Comparison of ENCODE assay signal across 12 cellular contexts in the genomic region with DNA sequence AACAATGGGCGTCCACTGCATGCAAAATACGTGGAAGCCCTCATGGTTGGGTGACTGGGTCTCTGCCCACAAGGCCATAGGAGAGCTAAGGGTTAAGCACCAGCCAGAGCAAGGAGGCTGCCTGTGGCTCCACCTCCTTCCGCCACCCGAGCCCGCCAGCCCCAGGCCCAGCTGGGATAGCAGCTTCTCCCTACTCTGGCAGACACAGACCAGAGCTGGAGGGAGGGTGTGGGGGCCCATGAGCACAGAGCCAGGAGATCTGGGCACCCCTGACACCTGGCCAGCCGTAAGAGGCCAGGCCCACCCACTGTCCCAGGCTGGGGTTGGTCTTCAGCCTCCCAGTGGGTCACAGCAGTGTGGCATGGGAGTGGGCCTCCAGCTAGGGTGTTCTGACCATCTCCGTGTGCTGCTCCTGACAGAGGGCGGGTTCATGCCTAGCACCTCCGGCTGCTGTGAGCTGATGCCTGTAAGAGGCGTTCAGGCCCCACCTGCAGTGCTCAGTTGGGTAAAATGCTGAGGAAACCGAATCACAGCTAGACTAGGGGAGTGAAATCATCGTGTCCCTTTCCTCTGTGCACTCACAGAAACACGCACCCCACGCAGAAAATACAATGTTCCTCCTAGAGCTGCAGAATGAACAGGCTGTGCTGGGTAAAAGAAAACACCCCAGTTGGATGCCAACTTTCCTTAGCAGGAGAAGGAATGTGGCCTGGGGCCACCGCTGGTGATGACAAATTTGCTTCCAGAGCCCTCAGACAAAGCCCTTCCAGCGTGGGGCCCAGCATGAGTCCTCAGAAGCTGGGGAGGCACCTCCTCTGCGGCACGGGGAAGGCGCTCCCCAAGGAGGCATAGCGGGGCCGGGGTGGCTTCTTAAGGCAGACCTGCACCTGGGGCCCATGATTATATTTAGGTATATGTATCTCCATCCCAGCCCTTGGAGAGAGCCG. TPM values are rescaled to one million over a fixed set of nuclear protein-coding genes. Genes with fewer than 3 reads are reported as not detected.
DNase-seq lines count a peak whose midpoint lies in the region; ATAC-seq and TF ChIP-seq lines count a peak whose summit lies in the region.
"Had no signal": no experiment of that assay in that cellular context is flagged by ENCODE, and none has a peak within 500 bp of the region (broad histone marks: within the 10 kb centered on the region; RNA-seq: fewer than 3 reads in every experiment).

No MANE protein-coding gene starts in this region.

- DNase-seq in NCI-H2171 (lab: John Stamatoyannopoulos, UW) (peak; percentile 16), hypothalamus (lab: John Stamatoyannopoulos, UW) (peak in 30 of 51 donors; percentile 23 to 81 (median 60)), stomach (no peak), A673 (ENCODE audit: low spot score) (no peak), MG63 (no peak)
- no peak for DNase-seq in activated CD8-positive, alpha-beta memory T cell treated with anti-CD3 and anti-CD28 coated beads, Interleukin-2, amount 50 U/mL, for 4 hours
- DNase-seq: activated CD4-positive, alpha-beta T cell treated with anti-CD3 and anti-CD28 coated beads, Interleukin-2, amount 10 ng/mL, durations not matched to agents 7 days and 5 days; adrenal gland; DND-41 had no signal

- ATAC-seq in activated CD4-positive, CD25-positive, alpha-beta regulatory T cell treated with anti-CD3 and anti-CD28 coated beads, Interleukin-2, amount 50 U/mL, for 24 hours = no peak
- ATAC-seq: K562 had no signal

- H3K9me3 ChIP-seq in stomach = no peaks in the 10 kb centered on the region
- no peaks in the 10 kb centered on the region for H3K9me3 ChIP-seq in A673 (ENCODE audit: low read depth, low read length, poor library complexity, severe bottlenecking)
- no peaks in the 10 kb centered on the region for H3K9me3 ChIP-seq in MG63
- H3K9me3 ChIP-seq: adrenal gland had no signal

- H3K27me3 ChIP-seq in stomach (peaks cover 0 to 19% (median 5%) of the 10 kb centered on the region in 3 donors), A673 (replicated peaks; ENCODE audit: insufficient read depth, low read depth, low read length, poor library complexity) (no peaks in the 10 kb centered on the region), MG63 (no peaks in the 10 kb centered on the region)
- H3K27me3 ChIP-seq: adrenal gland had no signal

- peak overlapping the region in 3 of 5 donors; percentile 75 to 85 (median 77) for H3K27ac ChIP-seq in stomach
- H3K27ac ChIP-seq in A673 (ENCODE audit: low read depth, low read length, poor library complexity, severe bottlenecking) = no peak overlapping the region
- H3K27ac ChIP-seq: adrenal gland had no signal

- H3K4me1 Mint-ChIP-seq in brain = peaks cover 49% of the 10 kb centered on the region

- BruUV-seq in A673 (replicated peaks; lab: Mats Ljungman, UMichigan) = no TSS peak

- H3K27ac Mint-ChIP-seq in brain = peak overlapping the region; percentile 52 to 97 (median 93)
- H3K27ac Mint-ChIP-seq: activated CD4-positive, alpha-beta T cell treated with anti-CD3 and anti-CD28 coated beads, Interleukin-2, amount 10 ng/mL, durations not matched to agents 7 days and 5 days had no signal

- H3K4me3 ChIP-seq in stomach (peak overlapping the region in 1 of 4 donors; percentile 7), A673 (ENCODE audit: low read depth, low read length, poor library complexity, severe bottlenecking) (no peak overlapping the region), MG63 (no peak overlapping the region)
- H3K4me3 ChIP-seq: adrenal gland, K562 had no signal

- 42 to 50% (median 44%) methylated on average over 19 to 22 of the region's 22 CpGs for WGBS in stomach, 5 donors

- no peaks in the 10 kb centered on the region for H3K36me3 ChIP-seq in stomach
- no peaks in the 10 kb centered on the region for H3K36me3 ChIP-seq in A673 (ENCODE audit: insufficient read depth, low read length, poor library complexity, severe bottlenecking)
- no peaks in the 10 kb centered on the region for H3K36me3 ChIP-seq in MG63
- H3K36me3 ChIP-seq: adrenal gland had no signal

- no peak for TF ChIP-seq POLR2A in stomach (IDR thresholded peaks at IDR 0.05)

- peak in 1 of 2 experiments; percentile 4 for TF ChIP-seq CTCF in brain (conservative IDR thresholded peaks at IDR 0.05)
- TF ChIP-seq CTCF in stomach (IDR thresholded peaks at IDR 0.05) = no peak
- no peak for TF ChIP-seq CTCF in A673 (conservative IDR thresholded peaks at IDR 0.05; ENCODE audit: low read depth, low read length)

- intact Hi-C loops in stomach (cut with DNase I; ENCODE audit: low total_unique reads) = no loop called here
- intact Hi-C loops in A673 (cut with micrococcal nuclease; ENCODE audit: unreplicated experiment) = no loop called here

- H3K27me3 Mint-ChIP-seq in brain = no peaks in the 10 kb centered on the region

- no peak for TF ChIP-seq EP300 in stomach (IDR thresholded peaks at IDR 0.05)

- CTCF ChIA-PET in A673 (lab: Charles Lee) = interaction anchor here (0.5 kb wide), 1 partner anchor 16 kb away, joined by 7 read pairs; no protein-coding TSS in a partner anchor

- H3K9me3 Mint-ChIP-seq in brain = no peaks in the 10 kb centered on the region
- H3K9me3 Mint-ChIP-seq: activated CD4-positive, alpha-beta T cell treated with anti-CD3 and anti-CD28 coated beads, Interleukin-2, amount 10 ng/mL, durations not matched to agents 7 days and 5 days had no signal

- H3K36me3 Mint-ChIP-seq in brain = no peaks in the 10 kb centered on the region

- peaks cover 0 to 11% (median 3%) of the 10 kb centered on the region in 4 donors for H3K4me1 ChIP-seq in stomach
- peaks cover 5% of the 10 kb centered on the region for H3K4me1 ChIP-seq in A673 (ENCODE audit: insufficient read depth, low read length, poor library complexity, severe bottlenecking)
- H3K4me1 ChIP-seq: adrenal gland had no signal

- peak overlapping the region in 2 of 5 experiments; percentile 24 to 26 for H3K4me3 Mint-ChIP-seq in brain
- H3K4me3 Mint-ChIP-seq: activated CD4-positive, alpha-beta T cell treated with anti-CD3 and anti-CD28 coated beads, Interleukin-2, amount 10 ng/mL, durations not matched to agents 7 days and 5 days had no signal

- POLR2A ChIA-PET in A673 (lab: Charles Lee; ENCODE audit: low non-redundant PET) = no interaction called here

RNA-seq across cellular contexts. Expression of gene ARHGEF4, which starts 16.5 kb away (rescaled TPM):
- 47.6 TPM for polyA plus RNA-seq in brain (ENCODE audit: insufficient read depth, low read depth, low replicate concordance)
- total RNA-seq in stomach = 10 to 100 TPM in 3 of 5 donors, 1 to 10 TPM in 1, not detected in 1; 7.7 to 19.0 (median 12.6) TPM
- 10 to 100 TPM in 1 of 3 donors, 1 to 10 TPM in 2; 1.4 to 32.3 (median 1.8) TPM for polyA plus RNA-seq in stomach
- 2.1 and 3.2 TPM in 2 replicates for total RNA-seq in A673 (2021)
- 0.89 and 7.6 TPM in 2 replicates for total RNA-seq in MG63 (2014; rRNA removed; shearing (Covaris generic); ENCODE audit: low replicate concordance)
- total RNA-seq: K562 had no signal
- polyA plus RNA-seq: K562 had no signal

Comparison
In these comparisons a context has a peak if more than half of its experiments do, and no peak if none do; other contexts are left out.
1. DNase-seq: peak in NCI-H2171 (single experiment) and hypothalamus (30 of 51); none in stomach (single experiment), A673 (single experiment), activated CD8-positive, alpha-beta memory T cell treated with anti-CD3 and anti-CD28 coated beads, Interleukin-2, amount 50 U/mL, for 4 hours (single experiment) and MG63 (single experiment).